Comparison of ENCODE assay signal across 1 cellular context in genomic region chr14:36361210-36361853, GRCh38.
TF ChIP-seq lines count a peak whose summit lies in the region.

No MANE protein-coding gene starts in this region.

TF ChIP-seq in H1, 55 proteins besides CTCF, POLR2A, EP300 and RAD21:
- TF ChIP-seq TAF1 (IDR thresholded peaks at IDR 0.05; ENCODE audit: low read depth, low read length) (no peak), EGR1 (IDR thresholded peaks at IDR 0.05; ENCODE audit: borderline replicate concordance, low read depth, low read length) (no peak), BRCA1 (IDR thresholded peaks at IDR 0.05; ENCODE audit: low read depth, low read length) (no peak)
TF ChIP-seq in H1: peak in this region for 0.
